33 cellular contexts compared by ENCODE assay signal in the genomic region with DNA sequence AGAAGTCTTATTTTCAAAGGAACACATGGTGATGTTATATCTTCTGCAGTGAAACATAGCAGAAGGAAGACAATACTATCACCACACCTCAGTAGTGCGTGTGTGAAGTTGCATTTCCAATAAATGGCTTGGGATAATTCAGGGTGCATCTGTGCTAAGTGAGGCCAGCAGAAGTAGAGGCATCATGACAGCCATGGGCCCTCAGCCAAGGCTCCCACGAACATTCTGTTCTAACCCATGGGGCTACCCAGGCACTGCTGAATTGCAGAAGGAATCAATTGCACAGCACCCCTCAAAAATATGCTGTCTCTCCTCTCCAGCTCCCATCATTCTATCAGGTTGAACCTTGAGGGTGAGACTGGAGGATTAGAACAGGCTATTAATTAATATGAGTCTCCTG.
DNase-seq lines count a peak whose midpoint lies in the region; ATAC-seq and TF ChIP-seq lines count a peak whose summit lies in the region.
"Had no signal": no experiment of that assay in that cellular context is flagged by ENCODE, and none has a peak within 500 bp of the region (broad histone marks: within the 10 kb centered on the region; RNA-seq: fewer than 3 reads in every experiment).

No MANE protein-coding gene starts in this region.

- WGBS in esophagus muscularis mucosa, result 94% methylated on average over 2 of the region's 2 CpGs
- WGBS in psoas muscle, 3 donors, result 49 to 62% (median 59%) methylated on average over 2 of the region's 2 CpGs

- H3K27me3 ChIP-seq in esophagus muscularis mucosa (no peaks in the 10 kb centered on the region), psoas muscle (ENCODE audit: insufficient read depth in 3 of 3, low read length in 2 of 3) (no peaks in the 10 kb centered on the region), lower lobe of right lung (ENCODE audit: low read depth) (no peaks in the 10 kb centered on the region)
- H3K27me3 ChIP-seq in naive thymus-derived CD4-positive, alpha-beta T cell (ENCODE audit: control insufficient read depth in 2 of 2, insufficient read depth in 2 of 2, low read length in 2 of 2), result no peaks in the 10 kb centered on the region
- H3K27me3 ChIP-seq: BE2C; BLaER1; BLaER1 treated with 17β-estradiol and CSF1 and Interleukin-3, amounts not matched to agents 10 nM and 100 nM had no signal

- H3K36me3 ChIP-seq in esophagus muscularis mucosa (no peaks in the 10 kb centered on the region), psoas muscle (ENCODE audit: insufficient read depth in 1 of 2, low read depth in 1 of 2) (peaks cover 25 to 100% of the 10 kb centered on the region in 2 donors), lower lobe of right lung (no peaks in the 10 kb centered on the region)
- H3K36me3 ChIP-seq in naive thymus-derived CD4-positive, alpha-beta T cell (ENCODE audit: control insufficient read depth in 2 of 3, insufficient read depth in 3 of 3, low read length in 3 of 3), result no peaks in the 10 kb centered on the region
- H3K36me3 ChIP-seq: BE2C; BLaER1; BLaER1 treated with 17β-estradiol and CSF1 and Interleukin-3, amounts not matched to agents 10 nM and 100 nM had no signal

- intact Hi-C loops in esophagus muscularis mucosa (cut with DNase I), result no loop called here
- intact Hi-C loops in psoas muscle (cut with DNase I), result no loop called here
- intact Hi-C loops in naive thymus-derived CD4-positive, alpha-beta T cell (cut with micrococcal nuclease), result no loop called here
- intact Hi-C loops in lower lobe of right lung (cut with DNase I), result no loop called here

- TF ChIP-seq POLR2A in esophagus muscularis mucosa (IDR thresholded peaks at IDR 0.05; ENCODE audit: low read depth), result no peak

- no peak overlapping the region for H3K4me3 ChIP-seq in esophagus muscularis mucosa
- H3K4me3 ChIP-seq in psoas muscle, result no peak overlapping the region
- no peak overlapping the region for H3K4me3 ChIP-seq in naive thymus-derived CD4-positive, alpha-beta T cell (ENCODE audit: low read length)
- no peak overlapping the region for H3K4me3 ChIP-seq in lower lobe of right lung
- H3K4me3 ChIP-seq: A549; BLaER1; BLaER1 treated with 17β-estradiol and CSF1 and Interleukin-3, amounts not matched to agents 10 nM and 100 nM had no signal

- H3K9me3 ChIP-seq in esophagus muscularis mucosa (no peaks in the 10 kb centered on the region), psoas muscle (no peaks in the 10 kb centered on the region), lower lobe of right lung (no peaks in the 10 kb centered on the region)
- H3K9me3 ChIP-seq in naive thymus-derived CD4-positive, alpha-beta T cell (ENCODE audit: control insufficient read depth in 2 of 3, low read length in 3 of 3), result no peaks in the 10 kb centered on the region
- H3K9me3 ChIP-seq: A549; BE2C; BLaER1; BLaER1 treated with 17β-estradiol and CSF1 and Interleukin-3, amounts not matched to agents 10 nM and 100 nM; Caco-2 had no signal

- no peaks in the 10 kb centered on the region for H3K4me1 Mint-ChIP-seq in naive thymus-derived CD4-positive, alpha-beta T cell
- H3K4me1 Mint-ChIP-seq: B cell; CD4-positive, alpha-beta memory T cell; CD4-positive, CD25-positive, alpha-beta regulatory T cell; CD8-positive, alpha-beta memory T cell had no signal

- TF ChIP-seq CTCF in esophagus muscularis mucosa (IDR thresholded peaks at IDR 0.05), result no peak
- TF ChIP-seq CTCF in psoas muscle (IDR thresholded peaks at IDR 0.05), result no peak
- no peak for TF ChIP-seq CTCF in lower lobe of right lung (IDR thresholded peaks at IDR 0.05)

- ATAC-seq in psoas muscle, result peak in 2 of 4 donors; percentile 9 to 28
- no peak for ATAC-seq in naive thymus-derived CD4-positive, alpha-beta T cell
- no peak for ATAC-seq in GM21825 (IDR thresholded peaks at IDR 0.05; ENCODE audit: unreplicated experiment)
- ATAC-seq in lower lobe of right lung, result no peak
- ATAC-seq: A549; CD8-positive, alpha-beta T cell had no signal

- H3K27ac ChIP-seq in esophagus muscularis mucosa (replicated peaks in 1 of 4) (no peak overlapping the region), psoas muscle (peak overlapping the region; percentile 39), lower lobe of right lung (no peak overlapping the region)
- no peak overlapping the region for H3K27ac ChIP-seq in naive thymus-derived CD4-positive, alpha-beta T cell (ENCODE audit: low read depth, low read length)
- H3K27ac ChIP-seq: 22Rv1; A549; BLaER1; BLaER1 treated with 17β-estradiol and CSF1 and Interleukin-3, amounts not matched to agents 10 nM and 100 nM; C4-2B had no signal

- POLR2A ChIA-PET in naive thymus-derived CD4-positive, alpha-beta T cell (lab: Charles Lee), result no interaction called here

- CTCF ChIA-PET in naive thymus-derived CD4-positive, alpha-beta T cell (lab: Charles Lee), result no interaction called here

- no peak overlapping the region for H3K4me3 Mint-ChIP-seq in naive thymus-derived CD4-positive, alpha-beta T cell
- H3K4me3 Mint-ChIP-seq: B cell; CD14-positive monocyte; CD4-positive, alpha-beta memory T cell; CD4-positive, alpha-beta T cell; CD4-positive, CD25-positive, alpha-beta regulatory T cell; CD8-positive, alpha-beta memory T cell; CD8-positive, alpha-beta T cell had no signal

- H3K27ac Mint-ChIP-seq in naive thymus-derived CD4-positive, alpha-beta T cell, result no peak overlapping the region
- H3K27ac Mint-ChIP-seq: B cell; CD4-positive, alpha-beta memory T cell; CD4-positive, alpha-beta T cell; CD4-positive, CD25-positive, alpha-beta regulatory T cell; CD8-positive, alpha-beta memory T cell; CD8-positive, alpha-beta T cell had no signal

- DNase-seq in Ammon's horn (ENCODE audit: low spot score) (peak; percentile 64), esophagus muscularis mucosa (ENCODE audit: extremely low spot score) (peak; percentile 70), psoas muscle (no peak), lower lobe of right lung (no peak)
- no peak for DNase-seq in naive thymus-derived CD4-positive, alpha-beta T cell
- DNase-seq: 8988T; ACHN; AML-193; BE2C; C1 segment of cervical spinal cord; Caco-2; Calu3; CD4-positive, alpha-beta memory T cell; CD4-positive, alpha-beta T cell; CD4-positive, CD25-positive, alpha-beta regulatory T cell; CD8-positive, alpha-beta memory T cell; CD8-positive, alpha-beta T cell; COR-L47; DMS 273 treated with DMSO at 0.1 percent for 48 hours; DMS153; DMS53; DMS79; DMS79 treated with DMSO at 0.1 percent for 48 hours; DND-41; EL had no signal

- H3K27me3 Mint-ChIP-seq in naive thymus-derived CD4-positive, alpha-beta T cell, result no peaks in the 10 kb centered on the region
- H3K27me3 Mint-ChIP-seq: B cell; CD4-positive, alpha-beta memory T cell; CD4-positive, alpha-beta T cell; CD4-positive, CD25-positive, alpha-beta regulatory T cell had no signal

- H3K4me1 ChIP-seq in esophagus muscularis mucosa (peaks cover 0 to 6% (median under 1%) of the 10 kb centered on the region in 4 donors), psoas muscle (peaks cover 4% of the 10 kb centered on the region), lower lobe of right lung (no peaks in the 10 kb centered on the region)
- no peaks in the 10 kb centered on the region for H3K4me1 ChIP-seq in naive thymus-derived CD4-positive, alpha-beta T cell (ENCODE audit: control insufficient read depth in 2 of 2, insufficient read depth in 2 of 2, low read length in 2 of 2)
- H3K4me1 ChIP-seq: A549; BE2C; BLaER1; BLaER1 treated with 17β-estradiol and CSF1 and Interleukin-3, amounts not matched to agents 10 nM and 100 nM; Caco-2 had no signal

- peaks cover 0 to 7% (median 0%) of the 10 kb centered on the region in 11 donors for H3K9me3 Mint-ChIP-seq in naive thymus-derived CD4-positive, alpha-beta T cell
- H3K9me3 Mint-ChIP-seq: CD14-positive monocyte; CD4-positive, alpha-beta T cell; CD4-positive, CD25-positive, alpha-beta regulatory T cell; CD8-positive, alpha-beta memory T cell; CD8-positive, alpha-beta T cell had no signal

- no peak for TF ChIP-seq EP300 in esophagus muscularis mucosa (IDR thresholded peaks at IDR 0.05)

- H3K36me3 Mint-ChIP-seq in naive thymus-derived CD4-positive, alpha-beta T cell, result peaks cover 0 to 49% (median 28%) of the 10 kb centered on the region in 5 donors
- H3K36me3 Mint-ChIP-seq: CD14-positive monocyte had no signal

Comparison
In these comparisons a context has a peak if more than half of its experiments do, and no peak if none do; other contexts are left out.
1. DNase-seq: peak in Ammon's horn (single experiment) and esophagus muscularis mucosa (single experiment); none in psoas muscle (0 of 2), naive thymus-derived CD4-positive, alpha-beta T cell (0 of 9) and lower lobe of right lung (single experiment).